19 cellular contexts compared by ENCODE assay signal in genomic region chr2:123696799-123697410, GRCh38.
"Had no signal": no experiment of that assay in that cellular context is flagged by ENCODE, and none has a peak within 500 bp of the region (broad histone marks: within the 10 kb centered on the region; RNA-seq: fewer than 3 reads in every experiment).

No MANE protein-coding gene starts in this region.

- FAIRE-seq: colon had no signal

- H3K4me3 ChIP-seq: body of pancreas, dorsolateral prefrontal cortex, lower lobe of right lung, thoracic aorta, upper lobe of right lung had no signal

- ATAC-seq: activated CD8-positive, alpha-beta T cell treated with anti-CD3 and anti-CD28 coated beads, Interleukin-2, amount 10 ng/mL, durations not matched to agents 7 days and 5 days; body of pancreas; stimulated activated naive B cell treated with anti-CD40 and anti-IgM and Interleukin-4, amounts not matched to agents 10 μg/mL and 1 μg/mL and 100 μg/mL, for 72 hours; upper lobe of right lung had no signal

- DNase-seq: activated CD4-positive, alpha-beta T cell treated with anti-CD3 and anti-CD28 coated beads, Interleukin-2, amount 10 ng/mL, durations not matched to agents 7 days and 5 days; activated CD4-positive, CD25-positive, alpha-beta regulatory T cell; activated CD8-positive, alpha-beta T cell treated with anti-CD3 and anti-CD28 coated beads, Interleukin-2, amount 10 ng/mL, durations not matched to agents 7 days and 5 days; activated naive CD4-positive, alpha-beta T cell treated with anti-CD3 and anti-CD28 coated beads for 36 hours; activated T-cell treated with anti-CD3 and anti-CD28 coated beads, Interleukin-2, amount 50 U/mL, for 24 hours; body of pancreas; caudate nucleus; dorsolateral prefrontal cortex; foreskin fibroblast; hippocampal formation; islet precursor cell; lower lobe of right lung; nucleus accumbens; retina; stimulated activated naive B cell treated with anti-CD40 and anti-IgM and Interleukin-4, amounts not matched to agents 10 μg/mL and 1 μg/mL and 100 μg/mL, for 72 hours; T-helper 2 cell; upper lobe of right lung had no signal
